ENCODE assay signal across 8 cellular contexts in the genomic region with DNA sequence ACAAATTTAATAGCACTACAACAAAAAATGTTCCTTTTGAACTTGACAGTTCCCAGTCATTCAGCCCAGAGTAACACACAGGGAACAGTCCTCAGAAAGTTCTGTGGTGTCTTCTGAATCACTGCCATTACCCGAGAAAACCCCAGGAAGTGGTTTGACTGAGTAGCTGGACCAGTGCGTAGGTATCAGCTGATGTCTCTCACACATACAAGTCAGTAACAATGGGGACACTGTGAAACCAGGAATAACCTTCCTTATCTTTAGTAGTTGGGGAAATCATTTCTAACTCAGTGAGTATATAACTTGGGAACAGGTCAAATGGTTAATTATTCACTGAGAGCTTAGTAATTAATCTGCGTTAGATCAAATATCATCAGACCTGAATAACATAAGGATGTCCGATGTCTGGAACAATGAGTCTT.
DNase-seq lines count a peak whose midpoint lies in the region; ATAC-seq, FAIRE-seq and TF ChIP-seq lines count a peak whose summit lies in the region.

No MANE protein-coding gene starts in this region.

- H3K27me3 ChIP-seq in AG04450 (ENCODE audit: control insufficient read depth, insufficient read depth, low read length): no peaks in the 10 kb centered on the region

- POLR2A ChIA-PET in AG04450 (lab: Yijun Ruan, JAX): no interaction called here

- H3K4me3 ChIP-seq in AG04450 (ENCODE audit: low read depth, low read length): no peak overlapping the region

- TF ChIP-seq CTCF in AG04450 (IDR thresholded peaks at IDR 0.05; ENCODE audit: low read depth, low read length): no peak

- peak; percentile 83 for ATAC-seq in HG03342 (IDR thresholded peaks at IDR 0.05; ENCODE audit: unreplicated experiment)

- CTCF ChIA-PET in AG04450 (lab: Charles Lee): interaction anchor here (1.0 kb wide), 1 partner anchor 397 kb away, joined by 3 read pairs; no protein-coding TSS in a partner anchor

- peak; percentile 38 for DNase-seq in AG04450 (ENCODE audit: low read depth, low spot score)
- no peak for DNase-seq in GM19239 (ENCODE audit: insufficient read length, low spot score)
- peak; percentile 64 for DNase-seq in activated CD4-positive, alpha-beta T cell treated with anti-CD3 and anti-CD28 coated beads for 48 hours
- peak; percentile 59 for DNase-seq in fibroblast of gingiva (ENCODE audit: low read depth)
- peak; percentile 45 for DNase-seq in pulmonary artery endothelial cell (ENCODE audit: low read depth, low spot score)
- no peak for DNase-seq in NCI-H526 treated with DMSO at 0.1 percent for 48 hours (lab: John Stamatoyannopoulos, UW)
- no peak for DNase-seq in NCI-H510A (lab: John Stamatoyannopoulos, UW)

- H3K9me3 ChIP-seq in AG04450 (ENCODE audit: control insufficient read depth, insufficient read depth, low read length): no peaks in the 10 kb centered on the region

- no peak overlapping the region for H3K27ac ChIP-seq in AG04450 (ENCODE audit: low read depth, low read length)

- peak; percentile 94 for FAIRE-seq in GM19239 (lab: Jason Lieb, UNC)

Comparison
In these comparisons a context has a peak if more than half of its experiments do, and no peak if none do; other contexts are left out.
1. DNase-seq: peak in AG04450 (single experiment), activated CD4-positive, alpha-beta T cell treated with anti-CD3 and anti-CD28 coated beads for 48 hours (single experiment), fibroblast of gingiva (single experiment) and pulmonary artery endothelial cell (single experiment); none in GM19239 (single experiment), NCI-H526 treated with DMSO at 0.1 percent for 48 hours (single experiment) and NCI-H510A (single experiment).